ENCODE assay signal across 14 cellular contexts in the genomic region with DNA sequence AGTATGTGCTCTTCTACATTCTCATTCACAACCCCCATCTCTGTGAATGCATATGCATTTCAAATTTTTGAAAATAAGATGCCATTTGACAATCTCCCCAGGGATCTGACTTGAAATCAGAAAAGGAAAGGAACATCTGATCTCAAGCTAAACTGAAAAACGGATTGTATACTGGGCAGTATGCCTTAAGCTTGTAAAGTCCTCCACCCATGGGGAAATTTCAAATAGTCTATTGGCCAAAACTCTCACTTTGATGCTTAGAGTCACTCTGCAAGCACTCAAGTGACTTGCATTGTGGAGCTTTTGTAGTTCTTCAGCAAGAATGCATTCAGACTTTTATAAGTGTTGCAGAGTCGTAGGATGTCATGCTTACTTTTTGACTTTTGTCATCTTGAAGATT. TPM values are rescaled to one million over a fixed set of nuclear protein-coding genes. Genes with fewer than 3 reads are reported as not detected.
"Had no signal": no experiment of that assay in that cellular context is flagged by ENCODE, and none has a peak within 500 bp of the region (broad histone marks: within the 10 kb centered on the region; RNA-seq: fewer than 3 reads in every experiment).

No MANE protein-coding gene starts in this region.

- H3K4me3 Mint-ChIP-seq: activated CD8-positive, alpha-beta T cell treated with anti-CD3 and anti-CD28 coated beads for 36 hours; activated naive CD4-positive, alpha-beta T cell treated with anti-CD3 and anti-CD28 coated beads, Interleukin-2, amount 10 ng/mL, durations not matched to agents 7 days and 5 days; activated naive CD8-positive, alpha-beta T cell treated with anti-CD3 and anti-CD28 coated beads for 36 hours; activated T-cell treated with anti-CD3 and anti-CD28 coated beads, Interleukin-2, amount 50 U/mL, for 72 hours; T-helper 2 cell treated with Interferon-gamma antibody and Interleukin-4, amounts not matched to agents 5 μg/mL and 100 μg/mL, for 36 hours had no signal

- H3K36me3 ChIP-seq: adrenal gland, breast epithelium had no signal

- H3K27ac Mint-ChIP-seq: activated CD8-positive, alpha-beta T cell treated with anti-CD3 and anti-CD28 coated beads for 36 hours; activated naive CD4-positive, alpha-beta T cell treated with anti-CD3 and anti-CD28 coated beads, Interleukin-2, amount 10 ng/mL, durations not matched to agents 7 days and 5 days; activated naive CD8-positive, alpha-beta T cell treated with anti-CD3 and anti-CD28 coated beads for 36 hours; activated T-cell treated with anti-CD3 and anti-CD28 coated beads, Interleukin-2, amount 50 U/mL, for 72 hours; activated T-helper 2 cell treated with anti-CD3 and anti-CD28 coated beads, Interferon-gamma antibody, Interleukin-2, Interleukin-4, amounts not matched to agents 10 μg/mL and 5 μg/mL and 100 μg/mL, durations not matched to agents 14 hours and 24 hours and 36 hours; T-helper 2 cell treated with Interferon-gamma antibody and Interleukin-4, amounts not matched to agents 5 μg/mL and 100 μg/mL, for 36 hours had no signal

- H3K27me3 ChIP-seq: adrenal gland, breast epithelium, SJSA1 had no signal

- H3K9me3 Mint-ChIP-seq: activated CD8-positive, alpha-beta T cell treated with anti-CD3 and anti-CD28 coated beads for 36 hours; activated naive CD4-positive, alpha-beta T cell treated with anti-CD3 and anti-CD28 coated beads, Interleukin-2, amount 10 ng/mL, durations not matched to agents 7 days and 5 days; activated naive CD8-positive, alpha-beta T cell treated with anti-CD3 and anti-CD28 coated beads for 36 hours; activated T-cell treated with anti-CD3 and anti-CD28 coated beads, Interleukin-2, amount 50 U/mL, for 72 hours; activated T-helper 2 cell treated with anti-CD3 and anti-CD28 coated beads, Interferon-gamma antibody, Interleukin-2, Interleukin-4, amounts not matched to agents 10 μg/mL and 5 μg/mL and 100 μg/mL, durations not matched to agents 14 hours and 24 hours and 36 hours; T-helper 2 cell treated with Interferon-gamma antibody and Interleukin-4, amounts not matched to agents 5 μg/mL and 100 μg/mL, for 36 hours had no signal

- ATAC-seq: activated CD4-positive, CD25-positive, alpha-beta regulatory T cell treated with anti-CD3 and anti-CD28 coated beads, Interleukin-2, amount 50 U/mL, for 24 hours had no signal

- DNase-seq: NCI-H1105 treated with DMSO at 0.1 percent for 48 hours, NCI-H1436 treated with DMSO at 0.1 percent for 48 hours, NCI-H187, SHP77 had no signal

- H3K4me1 ChIP-seq: adrenal gland, breast epithelium, SJSA1 had no signal

- H3K4me1 Mint-ChIP-seq: activated naive CD4-positive, alpha-beta T cell treated with anti-CD3 and anti-CD28 coated beads, Interleukin-2, amount 10 ng/mL, durations not matched to agents 7 days and 5 days; activated naive CD8-positive, alpha-beta T cell treated with anti-CD3 and anti-CD28 coated beads for 36 hours had no signal

- H3K4me3 ChIP-seq: adrenal gland, breast epithelium, SJSA1 had no signal

- H3K27ac ChIP-seq: adrenal gland, SJSA1 had no signal

- H3K9me3 ChIP-seq: adrenal gland, breast epithelium, SJSA1 had no signal

- H3K36me3 Mint-ChIP-seq: activated naive CD4-positive, alpha-beta T cell treated with anti-CD3 and anti-CD28 coated beads, Interleukin-2, amount 10 ng/mL, durations not matched to agents 7 days and 5 days; activated naive CD8-positive, alpha-beta T cell treated with anti-CD3 and anti-CD28 coated beads for 36 hours had no signal

RNA-seq across cellular contexts. Expression of a gene that starts 22.8 kb away (rescaled TPM):
- total RNA-seq: activated CD8-positive, alpha-beta T cell treated with anti-CD3 and anti-CD28 coated beads for 36 hours; activated naive CD8-positive, alpha-beta T cell treated with anti-CD3 and anti-CD28 coated beads for 36 hours; activated T-cell treated with anti-CD3 and anti-CD28 coated beads, Interleukin-2, amount 50 U/mL, for 72 hours; activated T-helper 2 cell treated with anti-CD3 and anti-CD28 coated beads, Interferon-gamma antibody, Interleukin-2, Interleukin-4, amounts not matched to agents 10 μg/mL and 5 μg/mL and 100 μg/mL, durations not matched to agents 14 hours and 24 hours and 36 hours had no signal
